11 cellular contexts compared by ENCODE assay signal in the genomic region with DNA sequence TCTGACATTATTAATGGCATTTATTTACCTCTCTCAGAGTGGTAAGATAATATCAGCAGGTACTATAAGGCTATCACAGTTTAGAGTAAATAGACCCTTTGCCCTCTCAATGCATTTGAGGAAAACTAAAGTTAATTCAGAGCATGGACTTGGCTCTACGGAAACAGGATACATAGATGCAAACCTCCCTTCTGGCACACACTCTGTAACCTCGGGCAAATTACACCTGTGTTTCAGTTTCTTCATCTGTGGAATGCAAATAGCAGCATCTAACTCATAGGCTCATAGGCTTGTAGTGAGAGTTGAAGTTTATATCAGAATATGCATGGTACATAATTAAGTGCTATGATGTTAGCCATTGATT. TPM values are rescaled to one million over a fixed set of nuclear protein-coding genes. Genes with fewer than 3 reads are reported as not detected.
A peak's percentile ranks its signal among the peaks of the same experiment; 100 is the strongest.
DNase-seq lines count a peak whose midpoint lies in the region; ATAC-seq, FAIRE-seq and TF ChIP-seq lines count a peak whose summit lies in the region.
"Had no signal": no experiment of that assay in that cellular context is flagged by ENCODE, and none has a peak within 500 bp of the region (broad histone marks: within the 10 kb centered on the region; RNA-seq: fewer than 3 reads in every experiment).

No MANE protein-coding gene starts in this region.

- H3K9me3 ChIP-seq in adrenal gland (replicated peaks in 1 of 3) (no peaks in the 10 kb centered on the region), psoas muscle (no peaks in the 10 kb centered on the region)
- H3K9me3 ChIP-seq: SJSA1 had no signal

- DNase-seq in GM12892 (ENCODE audit: insufficient read length) (no peak), bronchial epithelial cell (ENCODE audit: low read depth) (peak; percentile 10), ACHN (no peak), NCI-H1105 (lab: John Stamatoyannopoulos, UW) (no peak), adrenal gland (no peak), psoas muscle (no peak)
- DNase-seq: stimulated activated CD4-positive, alpha-beta T cell treated with anti-CD3 and anti-CD28 coated beads, Interleukin-4, amount 100 ng/mL, for 1 hour had no signal

- WGBS in adrenal gland, 4 donors: 74 to 87% (median 77%) methylated on average over 2 of the region's 2 CpGs
- 53 to 67% (median 63%) methylated on average over 2 of the region's 2 CpGs for WGBS in psoas muscle, 3 donors

- H3K4me1 ChIP-seq in adrenal gland (replicated peaks in 1 of 2) (peaks cover 5 to 19% of the 10 kb centered on the region in 2 donors), psoas muscle (peaks cover 6% of the 10 kb centered on the region)
- H3K4me1 ChIP-seq: SJSA1 had no signal

- in situ Hi-C loops in ACHN (cut with HindIII; ENCODE audit: low pct_ligation_motif_present, low pct_unique_long_range_greater_than_20kb, low sequenced_read_pairs): no loop called here

- H3K36me3 ChIP-seq in bronchial epithelial cell (ENCODE audit: control insufficient read depth, insufficient read depth, low read length) (no peaks in the 10 kb centered on the region), adrenal gland (replicated peaks in 1 of 2) (no peaks in the 10 kb centered on the region), psoas muscle (ENCODE audit: insufficient read depth in 1 of 2, low read depth in 1 of 2) (no peaks in the 10 kb centered on the region)
- H3K36me3 ChIP-seq: SJSA1 had no signal

- FAIRE-seq in GM12892 (lab: Jason Lieb, UNC) (peak; percentile 97), bronchial epithelial cell (lab: Jason Lieb, UNC) (no peak)
- FAIRE-seq: HTR-8/SVneo had no signal

- H3K27ac ChIP-seq in adrenal gland (no peak overlapping the region), psoas muscle (no peak overlapping the region)
- H3K27ac ChIP-seq: SJSA1 had no signal

- no peak for TF ChIP-seq POLR2A in GM12892 (IDR thresholded peaks at IDR 0.05; ENCODE audit: low read depth, low read length)
- no peak for TF ChIP-seq POLR2A in adrenal gland (IDR thresholded peaks at IDR 0.05)

- no peak overlapping the region for H3K4me3 ChIP-seq in bronchial epithelial cell (ENCODE audit: low read depth, low read length)
- H3K4me3 ChIP-seq in adrenal gland: no peak overlapping the region
- H3K4me3 ChIP-seq in psoas muscle: no peak overlapping the region
- H3K4me3 ChIP-seq: SJSA1 had no signal

- TF ChIP-seq CTCF in bronchial epithelial cell (IDR thresholded peaks at IDR 0.05; ENCODE audit: insufficient read depth, low read length, severe bottlenecking): no peak
- no peak for TF ChIP-seq CTCF in adrenal gland (IDR thresholded peaks at IDR 0.05)
- TF ChIP-seq CTCF in psoas muscle (IDR thresholded peaks at IDR 0.05): no peak

- H3K27me3 ChIP-seq in bronchial epithelial cell (ENCODE audit: control insufficient read depth, insufficient read depth, low read length) (no peaks in the 10 kb centered on the region), adrenal gland (peaks cover 14% of the 10 kb centered on the region), psoas muscle (ENCODE audit: insufficient read depth in 3 of 3, low read length in 2 of 3) (peaks cover 2 to 22% (median 3%) of the 10 kb centered on the region in 3 donors)

- ATAC-seq in GM21447 (IDR thresholded peaks at IDR 0.05; ENCODE audit: unreplicated experiment) (peak; percentile 86), HG03196 (IDR thresholded peaks at IDR 0.05; ENCODE audit: unreplicated experiment) (peak; percentile 78), psoas muscle (no peak)

- intact Hi-C loops in adrenal gland (cut with DNase I): no loop called here
- intact Hi-C loops in psoas muscle (cut with DNase I): no loop called here

RNA-seq across cellular contexts. Expression of a gene that starts 5.6 kb away (rescaled TPM):
- polyA plus RNA-seq in GM12892 (2012; ENCODE audit: missing spikeins): 2.7 TPM
- total RNA-seq in bronchial epithelial cell: 5.8 and 6.3 TPM in 2 replicates
- total RNA-seq in adrenal gland: 10 to 100 TPM; 18.5 to 87.0 (median 39.9) TPM
- 10 to 100 TPM in 1 of 3 donors, 1 to 10 TPM in 2; 5.1 to 19.8 (median 8.8) TPM for polyA plus RNA-seq in adrenal gland
- 10 to 100 TPM in 1 of 4 donors, 1 to 10 TPM in 3; 5.5 to 10.8 (median 8.1) TPM for total RNA-seq in psoas muscle
- polyA plus RNA-seq in psoas muscle: 1 to 10 TPM; 2.6 to 3.6 (median 3.6) TPM

Comparison
In these comparisons a context has a peak if more than half of its experiments do, and no peak if none do; other contexts are left out.
1. ATAC-seq: peak in GM21447 (single experiment) and HG03196 (single experiment); none in psoas muscle (0 of 4).